Comparison of ENCODE assay signal across 8 cellular contexts in the genomic region with DNA sequence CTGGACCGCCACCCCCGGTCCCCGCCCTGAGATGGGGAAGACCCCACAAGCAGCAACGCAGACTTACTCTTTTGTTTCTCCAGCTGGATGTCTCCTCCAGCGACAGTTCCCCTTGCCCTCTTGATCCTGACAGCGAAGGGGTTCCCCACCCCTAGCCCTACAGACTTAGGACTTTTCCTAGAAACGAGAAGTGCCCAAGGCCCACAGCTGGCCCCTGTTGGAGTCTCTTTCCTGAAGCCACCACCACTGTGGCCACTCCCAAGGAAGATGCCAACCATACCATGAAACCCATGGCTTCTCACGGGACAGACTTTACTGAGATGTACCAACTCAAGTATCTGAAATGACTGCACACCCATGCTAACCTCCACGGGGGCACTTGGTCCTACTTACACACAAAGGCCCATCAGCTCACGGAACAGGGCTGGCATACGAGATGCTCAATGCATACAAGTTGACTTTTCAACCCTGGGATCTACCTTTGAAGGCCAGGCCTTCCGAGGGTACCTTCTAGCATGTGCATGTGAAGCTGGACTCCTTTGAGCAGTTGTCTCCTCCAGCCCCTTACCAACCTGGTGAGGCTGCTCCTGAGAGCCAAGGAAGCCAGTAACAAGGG. TPM values are rescaled to one million over a fixed set of nuclear protein-coding genes. Genes with fewer than 3 reads are reported as not detected.
DNase-seq lines count a peak whose midpoint lies in the region; ATAC-seq and TF ChIP-seq lines count a peak whose summit lies in the region.

No MANE protein-coding gene starts in this region.

- peaks cover 22% of the 10 kb centered on the region for H3K4me1 Mint-ChIP-seq in activated T-cell treated with anti-CD3 and anti-CD28 coated beads, Interleukin-2, amount 50 U/mL, for 24 hours (ENCODE audit: low read depth)
- H3K4me1 Mint-ChIP-seq in activated CD4-positive, alpha-beta memory T cell treated with anti-CD3 and anti-CD28 coated beads for 36 hours (ENCODE audit: low read depth), result peaks cover 19% of the 10 kb centered on the region

- POLR2A ChIA-PET in activated CD4-positive, alpha-beta memory T cell treated with anti-CD3 and anti-CD28 coated beads for 36 hours (lab: Charles Lee), result interaction anchor here (0.7 to 3.2 kb wide), 7 partner anchors 22 to 103 kb away, joined by 3 to 10 read pairs (median 3); a partner anchor contains a TSS

- intact Hi-C loops in activated CD4-positive, alpha-beta memory T cell treated with anti-CD3 and anti-CD28 coated beads for 36 hours (cut with micrococcal nuclease), result loop anchor here (5.0 kb wide), 3 partner anchors 38 to 72 kb away; no protein-coding TSS in a partner anchor
- intact Hi-C loops in right cardiac atrium (cut with DNase I), result no loop called here

- H3K4me3 Mint-ChIP-seq in activated T-cell treated with anti-CD3 and anti-CD28 coated beads, Interleukin-2, amount 50 U/mL, for 24 hours, result peak overlapping the region; percentile 87
- H3K4me3 Mint-ChIP-seq in activated CD4-positive, alpha-beta memory T cell treated with anti-CD3 and anti-CD28 coated beads for 36 hours, result peak overlapping the region; percentile 89

- H3K9me3 Mint-ChIP-seq in activated T-cell treated with anti-CD3 and anti-CD28 coated beads, Interleukin-2, amount 50 U/mL, for 24 hours, result no peaks in the 10 kb centered on the region
- H3K9me3 Mint-ChIP-seq in activated CD4-positive, alpha-beta memory T cell treated with anti-CD3 and anti-CD28 coated beads for 36 hours, result no peaks in the 10 kb centered on the region

- H3K36me3 ChIP-seq in subcutaneous abdominal adipose tissue (ENCODE audit: control insufficient read depth in 5 of 5, insufficient read depth in 5 of 5, low read length in 5 of 5), result peaks cover 0 to 25% (median 19%) of the 10 kb centered on the region in 5 donors

- peaks cover 37% of the 10 kb centered on the region for H3K36me3 Mint-ChIP-seq in activated T-cell treated with anti-CD3 and anti-CD28 coated beads, Interleukin-2, amount 50 U/mL, for 24 hours (ENCODE audit: low read depth)
- peaks cover 10% of the 10 kb centered on the region for H3K36me3 Mint-ChIP-seq in activated CD4-positive, alpha-beta memory T cell treated with anti-CD3 and anti-CD28 coated beads for 36 hours

- WGBS in right cardiac atrium, result 50% methylated on average over 12 of the region's 12 CpGs

- H3K27me3 Mint-ChIP-seq in activated T-cell treated with anti-CD3 and anti-CD28 coated beads, Interleukin-2, amount 50 U/mL, for 24 hours, result peaks cover 18% of the 10 kb centered on the region
- no peaks in the 10 kb centered on the region for H3K27me3 Mint-ChIP-seq in activated CD4-positive, alpha-beta memory T cell treated with anti-CD3 and anti-CD28 coated beads for 36 hours

- peak; percentile 3 to 5 for ATAC-seq in right cardiac atrium

- H3K27ac ChIP-seq in right cardiac atrium (ENCODE audit: low read length) (peak overlapping the region; percentile 53), subcutaneous abdominal adipose tissue (ENCODE audit: low read depth, low read length) (peak overlapping the region; percentile 75)

- H3K4me1 ChIP-seq in right cardiac atrium (ENCODE audit: control insufficient read depth, insufficient read depth, low read length) (peaks cover 2% of the 10 kb centered on the region), subcutaneous abdominal adipose tissue (ENCODE audit: control insufficient read depth in 5 of 5, insufficient read depth in 5 of 5, low read length in 5 of 5) (peaks cover 2 to 30% (median 25%) of the 10 kb centered on the region in 5 donors)

- no peaks in the 10 kb centered on the region for H3K9me3 ChIP-seq in right cardiac atrium (ENCODE audit: control insufficient read depth, low read length)
- no peaks in the 10 kb centered on the region for H3K9me3 ChIP-seq in subcutaneous abdominal adipose tissue (ENCODE audit: control insufficient read depth in 5 of 5, low read length in 5 of 5)

- DNase-seq in activated T-cell treated with anti-CD3 and anti-CD28 coated beads, Interleukin-2, amount 50 U/mL, for 24 hours, result no peak
- DNase-seq in activated T-cell treated with anti-CD3 and anti-CD28 coated beads for 4 hours, result no peak
- DNase-seq in activated CD4-positive, alpha-beta memory T cell treated with anti-CD3 and anti-CD28 coated beads for 36 hours, result peak; percentile 22
- DNase-seq in right cardiac atrium, result no peak
- DNase-seq in GM13976 (ENCODE audit: low spot score), result no peak
- DNase-seq in NCI-H1105 (lab: John Stamatoyannopoulos, UW), result no peak
- DNase-seq in foreskin melanocyte, result no peak

- in situ Hi-C loops in GM13976 (cut with MboI; ENCODE audit: low sequenced_read_pairs, unreplicated experiment), result loop anchor here (25.0 kb wide), 1 partner anchor 517 kb away; a partner anchor contains a TSS

- H3K27ac Mint-ChIP-seq in activated T-cell treated with anti-CD3 and anti-CD28 coated beads, Interleukin-2, amount 50 U/mL, for 24 hours, result peak overlapping the region; percentile 92
- peak overlapping the region; percentile 94 for H3K27ac Mint-ChIP-seq in activated CD4-positive, alpha-beta memory T cell treated with anti-CD3 and anti-CD28 coated beads for 36 hours

- no peaks in the 10 kb centered on the region for H3K27me3 ChIP-seq in right cardiac atrium (ENCODE audit: control insufficient read depth, insufficient read depth)
- peaks cover 0 to 34% (median 19%) of the 10 kb centered on the region in 5 donors for H3K27me3 ChIP-seq in subcutaneous abdominal adipose tissue (ENCODE audit: control insufficient read depth in 5 of 5, insufficient read depth in 4 of 5, low read length in 5 of 5)

- H3K4me3 ChIP-seq in right cardiac atrium (ENCODE audit: low read length) (peak overlapping the region; percentile 81), subcutaneous abdominal adipose tissue (ENCODE audit: low read depth in 1 of 5, low read length in 5 of 5) (peak overlapping the region; percentile 35 to 72 (median 52))

- peak overlapping the region in 4 of 5 donors; percentile 43 to 75 (median 70) for H3K9ac ChIP-seq in subcutaneous abdominal adipose tissue (ENCODE audit: low read length in 5 of 5)

- TF ChIP-seq CTCF in GM13976 (IDR thresholded peaks at IDR 0.05; ENCODE audit: borderline replicate concordance, control extremely low read depth, extremely low read depth, insufficient read depth, missing control alignments), result no peak

- CTCF ChIA-PET in activated CD4-positive, alpha-beta memory T cell treated with anti-CD3 and anti-CD28 coated beads for 36 hours (lab: Charles Lee), result interaction anchor here (0.9 to 1.4 kb wide), 2 partner anchors 19 to 46 kb away, joined by 3 read pairs; no protein-coding TSS in a partner anchor

RNA-seq across cellular contexts. Expression of a gene that starts 0.9 kb away (rescaled TPM):
- 100 to 1,000 TPM in 1 of 2 experiments, 10 to 100 TPM in 1; 99.6 to 106 TPM for total RNA-seq in activated CD4-positive, alpha-beta memory T cell treated with anti-CD3 and anti-CD28 coated beads for 36 hours
- 10 to 100 TPM; 33.2 to 53.2 (median 43.0) TPM for total RNA-seq in right cardiac atrium
- polyA plus RNA-seq in right cardiac atrium, result 28.2 TPM

RNA-seq across cellular contexts. Expression of a gene that starts 48.1 kb away (rescaled TPM):
- 1 to 10 TPM; 8.6 to 9.1 TPM for total RNA-seq in activated CD4-positive, alpha-beta memory T cell treated with anti-CD3 and anti-CD28 coated beads for 36 hours
- 10 to 100 TPM in 2 of 4 donors, 1 to 10 TPM in 2; 7.6 to 11.9 (median 10.4) TPM for total RNA-seq in right cardiac atrium
- 6.8 TPM for polyA plus RNA-seq in right cardiac atrium

RNA-seq across cellular contexts. Expression of a gene that starts 49.0 kb away (rescaled TPM):
- 10 to 100 TPM; 90.4 to 93.0 TPM for total RNA-seq in activated CD4-positive, alpha-beta memory T cell treated with anti-CD3 and anti-CD28 coated beads for 36 hours
- 10 to 100 TPM; 26.9 to 41.4 (median 32.9) TPM for total RNA-seq in right cardiac atrium
- polyA plus RNA-seq in right cardiac atrium, result 17.3 TPM
